Comparison of ENCODE assay signal across 8 cellular contexts in genomic region chr11:73779084-73779902, GRCh38. TPM values are rescaled to one million over a fixed set of nuclear protein-coding genes. Genes with fewer than 3 reads are reported as not detected.
A peak's percentile ranks its signal among the peaks of the same experiment; 100 is the strongest.
DNase-seq lines count a peak whose midpoint lies in the region; ATAC-seq, FAIRE-seq and TF ChIP-seq lines count a peak whose summit lies in the region.

No MANE protein-coding gene starts in this region.

- H3K9me3 ChIP-seq in HepG2 (ENCODE audit: low read length) = no peaks in the 10 kb centered on the region

- WGBS in HepG2 (ENCODE audit: low lambda C conversion rate) = 1% methylated on average over 18 of the region's 30 CpGs

- no peaks in the 10 kb centered on the region for H3K79me2 ChIP-seq in HepG2 (ENCODE audit: insufficient read depth, low read length)

- POLR2A ChIA-PET in HepG2 (lab: Yijun Ruan, JAX) = interaction anchor here (0.6 to 5.5 kb wide), 20 partner anchors 9 to 181 kb away, joined by 3 to 194 read pairs (median 5); partner anchors contain the start of genes COA4, FAM168A, MRPL48 and PAAF1

- no peaks in the 10 kb centered on the region for H3K36me3 ChIP-seq in HepG2 (replicated peaks in 1 of 2; ENCODE audit: control insufficient read depth in 1 of 2, insufficient read depth in 2 of 2, low read length in 2 of 2)

- TSS peak; percentile 92 for BruUV-seq in HepG2 (replicated peaks; lab: Mats Ljungman, UMichigan)

- DNase-seq in CD1c-positive myeloid dendritic cell (ENCODE audit: extremely low spot score) = peak; percentile 98
- peak; percentile 98 for DNase-seq in NCI-H748 treated with DMSO at 0.1 percent for 48 hours (lab: John Stamatoyannopoulos, UW)
- DNase-seq in activated CD4-positive, alpha-beta T cell treated with anti-CD3 and anti-CD28 coated beads, Interleukin-2, amount 50 U/mL, for 4 hours = peak; percentile 97 to 98
- DNase-seq in dermis blood vessel endothelial cell = peak; percentile 99
- peak; percentile 98 for DNase-seq in HepG2 (ENCODE audit: low spot score)
- DNase-seq in stimulated activated CD4-positive, alpha-beta T cell treated with anti-CD3 and anti-CD28 coated beads, Interleukin-2, amount 100 ng/mL, for 48 hours = peak; percentile 97 to 98

- ATAC-seq in GM19397 (IDR thresholded peaks at IDR 0.05; ENCODE audit: unreplicated experiment) (peak; percentile 99), HG03565 (IDR thresholded peaks at IDR 0.05; ENCODE audit: unreplicated experiment) (peak; percentile 97), HepG2 (peak; percentile 97)

- peak; percentile 28; the same call in 1 of the 2 replicates for TF ChIP-seq CTCF in HepG2 (CRISPR knock-in tag; IDR thresholded peaks at IDR 0.05)

- no peaks in the 10 kb centered on the region for H3K27me3 ChIP-seq in HepG2 (ENCODE audit: control insufficient read depth in 1 of 2, insufficient read depth in 2 of 2, low read length in 2 of 2)

- peaks cover 43% of the 10 kb centered on the region for H3K4me1 ChIP-seq in HepG2 (ENCODE audit: insufficient read depth, low read length)

- H3K4me3 ChIP-seq in HepG2 (replicated peaks in 1 of 3; ENCODE audit: insufficient read depth in 1 of 3, low read depth in 2 of 3, low read length in 3 of 3) = peak overlapping the region; percentile 49 to 71 (median 65)

- H3K4me2 ChIP-seq in HepG2 (ENCODE audit: low read depth, low read length) = peak overlapping the region; percentile 80

- CTCF ChIA-PET in HepG2 (lab: Yijun Ruan, JAX; ENCODE audit: low intra/inter-chr PET ratio, low total read pairs) = no interaction called here

- peak; percentile 67 to 89; a peak in 3 of 4 replicates for TF ChIP-seq POLR2A in HepG2 (IDR thresholded peaks at IDR 0.05; ENCODE audit: insufficient read depth in 1 of 2, low read depth in 2 of 2, low read length in 2 of 2)

- FAIRE-seq in HepG2 (lab: Jason Lieb, UNC) = peak; percentile 81

- in situ Hi-C loops in HepG2 (cut with HindIII; ENCODE audit: extremely low pct_ligation_motif_present, low pct_unique_long_range_greater_than_20kb) = no loop called here

- H3K27ac ChIP-seq in HepG2 (ENCODE audit: extremely low read length, insufficient read depth, low read length) = peak overlapping the region; percentile 93

- no peaks in the 10 kb centered on the region for H4K20me1 ChIP-seq in HepG2 (ENCODE audit: insufficient read depth, low read length)

- intact Hi-C loops in HepG2 (cut with micrococcal nuclease; ENCODE audit: unreplicated experiment) = loop anchor here (1.0 kb wide), 1 partner anchor 18 kb away; the partner anchor contains the start of gene RAB6A

- peak overlapping the region; percentile 85 for H3K9ac ChIP-seq in HepG2 (ENCODE audit: insufficient read depth, low read depth, low read length)

- TF ChIP-seq EP300 in HepG2 (IDR thresholded peaks at IDR 0.05; ENCODE audit: low read depth in 2 of 2, low read length in 2 of 2) (peak; percentile 29 to 54; a peak in 1 of 4 replicates), HepG2 (CRISPR knock-in tag; IDR thresholded peaks at IDR 0.05; ENCODE audit: borderline replicate concordance) (no peak; the same call in 1 of the 2 replicates)

- TF ChIP-seq RAD21 in HepG2 (CRISPR knock-in tag; IDR thresholded peaks at IDR 0.05) = peak; percentile 15; the same call in 1 of the 2 replicates

- peak overlapping the region; percentile 35 for H2AFZ ChIP-seq in HepG2 (ENCODE audit: low read length)

TF ChIP-seq in HepG2, 621 proteins besides CTCF, POLR2A, EP300 and RAD21 (continues in another document):
- no peak for TF ChIP-seq ZBTB33 (CRISPR knock-in tag; IDR thresholded peaks at IDR 0.05)
- TF ChIP-seq POGK (CRISPR knock-in tag; conservative IDR thresholded peaks at IDR 0.05) = peak; percentile 81
- peak; percentile 35; the same call in 1 of the 2 replicates for TF ChIP-seq ZFP36L1 (CRISPR knock-in tag; IDR thresholded peaks at IDR 0.05)

RNA-seq across cellular contexts. Expression of gene MRPL48, which starts 8.4 kb away (rescaled TPM):
- total RNA-seq in dermis blood vessel endothelial cell (24.3 and 30.4 TPM in 2 replicates), HepG2 (2016; rRNA removed; fragmentation: Illumina TruSeq; extraction: Trizol) (67.9 and 97.3 TPM in 2 replicates)
- 27.8 TPM in 2 replicates for total RNA-seq in HepG2 (2016; cell fraction: cytosol; rRNA removed; fragmentation: Illumina TruSeq; extraction: Trizol; ENCODE audit: low read depth)
- total RNA-seq in HepG2 (2016; cell fraction: insoluble cytoplasmic fraction; rRNA removed; fragmentation: Illumina TruSeq; extraction: Trizol) = 65.9 and 101 TPM in 2 replicates
- total RNA-seq in HepG2 (2016; cell fraction: membrane; rRNA removed; fragmentation: Illumina TruSeq; extraction: Trizol) = 51.7 and 53.0 TPM in 2 replicates
- total RNA-seq in HepG2 (2016; cell fraction: nucleus; rRNA removed; fragmentation: Illumina TruSeq; extraction: Trizol) = 21.9 and 28.3 TPM in 2 replicates
- polyA plus RNA-seq in HepG2 (2011; rRNA removed) = 50.2 and 61.2 TPM in 2 replicates
- 27.7 and 30.4 TPM in 2 replicates for polyA plus RNA-seq in HepG2 (2011; cell fraction: cytosol; rRNA removed)
- polyA plus RNA-seq in HepG2 (2011; cell fraction: nucleus; rRNA removed) = 9.2 and 10.1 TPM in 2 replicates
- 40.6 and 45.7 TPM in 2 replicates for polyA plus RNA-seq in HepG2 (2012)
- 34.1 and 42.7 TPM in 2 replicates for polyA plus RNA-seq in HepG2 (2016; cell fraction: cytosol; fragmentation: Illumina TruSeq; extraction: Trizol; ENCODE audit: low read depth)
- polyA plus RNA-seq in HepG2 (2016; cell fraction: insoluble cytoplasmic fraction; fragmentation: Illumina TruSeq; extraction: Trizol; ENCODE audit: low read depth) = 102 and 104 TPM in 2 replicates
- polyA plus RNA-seq in HepG2 (2016; cell fraction: membrane; fragmentation: Illumina TruSeq; extraction: Trizol; ENCODE audit: low read depth) = 46.1 and 46.9 TPM in 2 replicates
- 34.7 and 41.9 TPM in 2 replicates for polyA plus RNA-seq in HepG2 (2016; cell fraction: nucleus; fragmentation: Illumina TruSeq; extraction: Trizol; ENCODE audit: insufficient read depth, low read depth)
- 13.4 and 41.4 TPM in 2 replicates for polyA minus RNA-seq in HepG2 (2011; rRNA and poly(A)+ RNA removed; ENCODE audit: low replicate concordance)
- polyA minus RNA-seq in HepG2 (2011; cell fraction: cytosol; rRNA and poly(A)+ RNA removed) = 11.1 and 12.9 TPM in 2 replicates
- 15.0 and 16.6 TPM in 2 replicates for polyA minus RNA-seq in HepG2 (2011; cell fraction: nucleus; rRNA and poly(A)+ RNA removed)

RNA-seq across cellular contexts. Expression of gene RAB6A, which starts 18.4 kb away (rescaled TPM):
- 145 and 175 TPM in 2 replicates for total RNA-seq in dermis blood vessel endothelial cell
- 74.3 and 83.3 TPM in 2 replicates for total RNA-seq in HepG2 (2016; rRNA removed; fragmentation: Illumina TruSeq; extraction: Trizol)
- total RNA-seq in HepG2 (2016; cell fraction: cytosol; rRNA removed; fragmentation: Illumina TruSeq; extraction: Trizol; ENCODE audit: low read depth) = 71.2 and 75.6 TPM in 2 replicates
- 77.4 and 84.5 TPM in 2 replicates for total RNA-seq in HepG2 (2016; cell fraction: insoluble cytoplasmic fraction; rRNA removed; fragmentation: Illumina TruSeq; extraction: Trizol)
- total RNA-seq in HepG2 (2016; cell fraction: membrane; rRNA removed; fragmentation: Illumina TruSeq; extraction: Trizol) = 47.3 and 51.3 TPM in 2 replicates
- 40.6 and 45.8 TPM in 2 replicates for total RNA-seq in HepG2 (2016; cell fraction: nucleus; rRNA removed; fragmentation: Illumina TruSeq; extraction: Trizol)
- polyA plus RNA-seq in HepG2 (2011; rRNA removed) = 92.0 and 121 TPM in 2 replicates
- 39.6 and 72.5 TPM in 2 replicates for polyA plus RNA-seq in HepG2 (2011; cell fraction: cytosol; rRNA removed)
- polyA plus RNA-seq in HepG2 (2011; cell fraction: nucleus; rRNA removed) = 38.0 and 39.7 TPM in 2 replicates
- 73.4 and 84.2 TPM in 2 replicates for polyA plus RNA-seq in HepG2 (2012)
- 10.3 and 12.2 TPM in 2 replicates for polyA plus RNA-seq in HepG2 (2016; cell fraction: cytosol; fragmentation: Illumina TruSeq; extraction: Trizol; ENCODE audit: low read depth)
- polyA plus RNA-seq in HepG2 (2016; cell fraction: insoluble cytoplasmic fraction; fragmentation: Illumina TruSeq; extraction: Trizol; ENCODE audit: low read depth) = 113 and 114 TPM in 2 replicates
- polyA plus RNA-seq in HepG2 (2016; cell fraction: membrane; fragmentation: Illumina TruSeq; extraction: Trizol; ENCODE audit: low read depth) = 31.5 and 35.2 TPM in 2 replicates
- polyA plus RNA-seq in HepG2 (2016; cell fraction: nucleus; fragmentation: Illumina TruSeq; extraction: Trizol; ENCODE audit: insufficient read depth, low read depth) = 65.7 and 66.6 TPM in 2 replicates
- polyA minus RNA-seq in HepG2 (2011; rRNA and poly(A)+ RNA removed; ENCODE audit: low replicate concordance) = 87.8 and 136 TPM in 2 replicates
- 128 and 159 TPM in 2 replicates for polyA minus RNA-seq in HepG2 (2011; cell fraction: cytosol; rRNA and poly(A)+ RNA removed)
- 68.9 and 102 TPM in 2 replicates for polyA minus RNA-seq in HepG2 (2011; cell fraction: nucleus; rRNA and poly(A)+ RNA removed)

Comparison
In these comparisons a context has a peak if more than half of its experiments do, and no peak if none do; other contexts are left out.
1. Peak in every context shown above with its lines: DNase-seq, ATAC-seq, H3K4me3 ChIP-seq and H3K27ac ChIP-seq.